ENCODE assay signal across 23 cellular contexts in the genomic region with DNA sequence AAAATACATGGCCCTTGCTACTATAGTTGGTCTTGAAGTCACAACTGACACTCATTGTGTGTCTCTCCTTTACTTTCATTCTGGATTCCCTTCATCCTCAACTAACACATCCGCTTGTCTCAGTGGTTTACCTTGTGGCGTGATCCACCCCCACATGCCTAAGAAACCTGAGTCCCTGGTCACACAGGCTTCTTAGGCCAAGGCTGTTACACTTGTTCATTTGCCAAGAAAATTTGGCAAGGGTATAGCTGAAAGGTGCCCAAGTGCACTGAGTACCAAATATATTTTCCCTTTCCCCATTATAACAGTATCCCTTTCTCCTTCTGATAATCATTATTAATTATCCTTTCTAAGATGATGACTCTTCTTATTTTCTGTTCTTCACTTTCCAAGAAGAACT.
"Had no signal": no experiment of that assay in that cellular context is flagged by ENCODE, and none has a peak within 500 bp of the region (broad histone marks: within the 10 kb centered on the region; RNA-seq: fewer than 3 reads in every experiment).

No MANE protein-coding gene starts in this region.

- DNase-seq: activated CD4-positive, alpha-beta T cell treated with anti-CD3 and anti-CD28 coated beads for 4 hours; activated CD4-positive, alpha-beta T cell treated with anti-CD3 and anti-CD28 coated beads, Interleukin-2, amount 50 U/mL, for 4 hours; activated CD4-positive, CD25-positive, alpha-beta regulatory T cell; activated naive CD4-positive, alpha-beta T cell; activated T-cell treated with anti-CD3 and anti-CD28 coated beads for 4 hours; activated T-cell treated with anti-CD3 and anti-CD28 coated beads, Interleukin-2, amount 50 U/mL, for 72 hours; body of pancreas; cortex of kidney; effector memory CD8-positive, alpha-beta T cell; hippocampal formation; kidney; left lung; lower lobe of right lung; mesendoderm; stimulated activated CD4-positive, alpha-beta T cell treated with anti-CD3 and anti-CD28 coated beads, Interleukin-1b, Interleukin-23, amount 100 ng/mL, for 48 hours; stimulated activated CD4-positive, alpha-beta T cell treated with anti-CD3 and anti-CD28 coated beads, Interleukin-4, amount 100 ng/mL, for 4 hours; stimulated activated CD8-positive, alpha-beta memory T cell treated with anti-CD3 and anti-CD28 coated beads, Interleukin-4, amount 100 ng/mL, for 48 hours; stimulated activated naive CD8-positive, alpha-beta T cell treated with anti-CD3 and anti-CD28 coated beads, Interleukin-15, amount 100 ng/mL, for 72 hours had no signal

- H3K27me3 ChIP-seq: body of pancreas, cardiac muscle cell, gastroesophageal sphincter, left lung, right atrium auricular region, vagina had no signal

- H3K27ac ChIP-seq: body of pancreas, cardiac muscle cell, gastroesophageal sphincter, left lung, lower lobe of right lung, right atrium auricular region, vagina had no signal

- H3K36me3 ChIP-seq: cardiac muscle cell, gastroesophageal sphincter, left lung, lower lobe of right lung, right atrium auricular region, vagina had no signal

- H3K4me1 ChIP-seq: body of pancreas, gastroesophageal sphincter, left lung, lower lobe of right lung, right atrium auricular region, vagina had no signal

- H3K4me3 ChIP-seq: body of pancreas, cardiac muscle cell, gastroesophageal sphincter, left lung, lower lobe of right lung, right atrium auricular region, smooth muscle cell, vagina had no signal

- H3K9me3 ChIP-seq: body of pancreas, gastroesophageal sphincter, left lung, lower lobe of right lung, right atrium auricular region, vagina had no signal
